In the genomic region with DNA sequence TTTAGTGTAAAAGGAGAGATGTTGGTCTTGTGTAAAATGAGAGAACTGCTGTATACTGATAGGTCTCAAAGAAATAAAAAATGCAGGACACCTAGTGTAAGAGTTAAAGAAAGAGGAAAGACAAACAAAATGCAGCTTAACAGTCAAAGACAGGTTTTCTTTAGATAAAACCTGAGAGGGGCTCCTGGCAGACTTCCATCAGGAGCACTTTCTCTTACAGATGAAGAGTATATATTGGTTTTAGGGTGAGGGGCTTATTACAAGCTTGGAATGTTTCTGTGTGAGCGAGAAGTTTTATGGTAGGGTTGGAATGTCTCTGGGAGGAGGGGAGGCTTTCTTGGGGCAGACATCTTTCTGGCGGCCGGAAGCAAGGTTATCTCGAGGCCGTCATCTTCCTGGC, we compare ENCODE assay signal across 24 cellular contexts. TPM values are rescaled to one million over a fixed set of nuclear protein-coding genes. Genes with fewer than 3 reads are reported as not detected.
"Had no signal": no experiment of that assay in that cellular context is flagged by ENCODE, and none has a peak within 500 bp of the region (broad histone marks: within the 10 kb centered on the region; RNA-seq: fewer than 3 reads in every experiment).

No MANE protein-coding gene starts in this region.

- H3K27ac ChIP-seq: KMS-11, SJSA1, SK-N-MC had no signal

- FAIRE-seq: RCC 7860 had no signal

- H3K36me3 ChIP-seq: SJSA1 had no signal

- H3K4me1 ChIP-seq: SJSA1 had no signal

- H3K4me2 ChIP-seq: KMS-11 had no signal

- H3K9ac ChIP-seq: KMS-11 had no signal

- H3K4me3 ChIP-seq: SJSA1, SK-N-MC had no signal

- DNase-seq: IMR-90, MV-4-11, NCI-H1048, NCI-H1105, NCI-H1417, NCI-H1436 treated with DMSO at 0.1 percent for 48 hours, NCI-H1694, NCI-H187 treated with DMSO at 0.1 percent for 48 hours, NCI-H2029 treated with DMSO at 0.1 percent for 48 hours, NCI-H2107, NCI-H226, NCI-H446, NCI-H510A, NCI-H524 treated with DMSO at 0.1 percent for 48 hours, NCI-H69, NCI-H774, Right ventricle myocardium superior, RPMI8226, SIG-M5 had no signal

- H3K27me3 ChIP-seq: SJSA1 had no signal

RNA-seq across cellular contexts. Expression of a gene that starts 16.2 kb away (rescaled TPM):
- total RNA-seq: Right ventricle myocardium superior had no signal

RNA-seq across cellular contexts. Expression of a gene that starts 28.6 kb away (rescaled TPM):
- total RNA-seq: HT-29, IMR-90 had no signal
- polyA plus RNA-seq: IMR-90 had no signal
